Comparison of ENCODE assay signal across 33 cellular contexts in the genomic region with DNA sequence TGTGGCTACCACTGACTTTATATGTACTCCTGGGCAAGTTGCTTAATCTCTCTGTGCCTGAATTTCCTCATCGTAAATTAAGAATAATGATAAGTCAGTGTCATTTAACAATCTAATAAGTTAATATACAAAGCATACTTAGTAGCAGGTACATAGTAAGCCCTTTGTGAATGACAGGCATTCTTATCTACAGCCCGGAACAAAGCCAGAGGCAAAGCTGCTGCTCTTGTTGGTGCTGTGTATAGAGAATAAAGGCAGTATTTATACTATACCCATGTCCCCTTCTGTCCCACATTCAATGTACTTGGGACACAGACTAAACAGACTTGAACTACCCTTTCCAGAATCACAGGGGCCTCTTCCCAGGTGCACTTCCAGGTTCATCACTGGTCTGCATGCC.
DNase-seq lines count a peak whose midpoint lies in the region; ATAC-seq and TF ChIP-seq lines count a peak whose summit lies in the region.
"Had no signal": no experiment of that assay in that cellular context is flagged by ENCODE, and none has a peak within 500 bp of the region (broad histone marks: within the 10 kb centered on the region; RNA-seq: fewer than 3 reads in every experiment).

No MANE protein-coding gene starts in this region.

- no peaks in the 10 kb centered on the region for H3K36me3 ChIP-seq in right lobe of liver
- H3K36me3 ChIP-seq: BE2C; BLaER1; BLaER1 treated with 17β-estradiol and CSF1 and Interleukin-3, amounts not matched to agents 10 nM and 100 nM had no signal

- no peak for TF ChIP-seq POLR2A in right lobe of liver (IDR thresholded peaks at IDR 0.05)

- H3K9me3 ChIP-seq in right lobe of liver: no peaks in the 10 kb centered on the region
- H3K9me3 ChIP-seq: A549; BE2C; BLaER1; BLaER1 treated with 17β-estradiol and CSF1 and Interleukin-3, amounts not matched to agents 10 nM and 100 nM; Caco-2 had no signal

- DNase-seq in coronary artery (ENCODE audit: low spot score) (peak; percentile 53), islet precursor cell (peak; percentile 16), medulla oblongata (ENCODE audit: extremely low spot score) (peak; percentile 33), pons (ENCODE audit: low spot score) (peak; percentile 70), left cardiac atrium (no peak), right lobe of liver (no peak), cerebellum (ENCODE audit: low spot score) (no peak), HUDEP-2 (lab: John Stamatoyannopoulos, UW; ENCODE audit: unreplicated experiment in 76 of 76) (no peak)
- DNase-seq: 8988T; ACHN; AML-193; BE2C; C1 segment of cervical spinal cord; Caco-2; Calu3; CD4-positive, alpha-beta memory T cell; CD4-positive, alpha-beta T cell; CD4-positive, CD25-positive, alpha-beta regulatory T cell; CD8-positive, alpha-beta memory T cell; CD8-positive, alpha-beta T cell; COR-L47; DMS 273 treated with DMSO at 0.1 percent for 48 hours; DMS153; DMS53; DMS79; DMS79 treated with DMSO at 0.1 percent for 48 hours; DND-41; EL had no signal

- H3K27ac ChIP-seq in coronary artery (no peak overlapping the region), right lobe of liver (no peak overlapping the region)
- H3K27ac ChIP-seq: 22Rv1; A549; BLaER1; BLaER1 treated with 17β-estradiol and CSF1 and Interleukin-3, amounts not matched to agents 10 nM and 100 nM; C4-2B had no signal

- no peaks in the 10 kb centered on the region for H3K27me3 ChIP-seq in right lobe of liver
- H3K27me3 ChIP-seq: BE2C; BLaER1; BLaER1 treated with 17β-estradiol and CSF1 and Interleukin-3, amounts not matched to agents 10 nM and 100 nM had no signal

- WGBS in right lobe of liver (ENCODE audit: insufficient coverage, low coverage, low lambda C conversion rate, missing lambda C conversion rate): 65% methylated on average over 2 of the region's 2 CpGs

- TF ChIP-seq CTCF in coronary artery (IDR thresholded peaks at IDR 0.05): no peak
- TF ChIP-seq CTCF in right lobe of liver (IDR thresholded peaks at IDR 0.05): no peak

- no peak overlapping the region for H3K4me3 ChIP-seq in coronary artery
- no peak overlapping the region for H3K4me3 ChIP-seq in right lobe of liver
- H3K4me3 ChIP-seq: A549; BLaER1; BLaER1 treated with 17β-estradiol and CSF1 and Interleukin-3, amounts not matched to agents 10 nM and 100 nM had no signal

- intact Hi-C loops in left cardiac atrium (cut with DNase I): loop anchor here in 1 of 2 donors (10.0 kb wide), 1 partner anchor 137 kb away; no protein-coding TSS in a partner anchor
- intact Hi-C loops in right lobe of liver (cut with DNase I): no loop called here

- H3K4me1 ChIP-seq in right lobe of liver: no peaks in the 10 kb centered on the region
- H3K4me1 ChIP-seq: A549, BE2C, BLaER1, Caco-2 had no signal

- ATAC-seq in left cardiac atrium (no peak), right lobe of liver (no peak)
- ATAC-seq: A549; CD8-positive, alpha-beta T cell had no signal

Comparison
In these comparisons a context has a peak if more than half of its experiments do, and no peak if none do; other contexts are left out.
1. DNase-seq: peak in coronary artery (single experiment), islet precursor cell (single experiment), medulla oblongata (single experiment) and pons (single experiment); none in left cardiac atrium (single experiment), right lobe of liver (0 of 3), cerebellum (single experiment) and HUDEP-2 (0 of 76).